ENCODE assay signal across 23 cellular contexts in the genomic region with DNA sequence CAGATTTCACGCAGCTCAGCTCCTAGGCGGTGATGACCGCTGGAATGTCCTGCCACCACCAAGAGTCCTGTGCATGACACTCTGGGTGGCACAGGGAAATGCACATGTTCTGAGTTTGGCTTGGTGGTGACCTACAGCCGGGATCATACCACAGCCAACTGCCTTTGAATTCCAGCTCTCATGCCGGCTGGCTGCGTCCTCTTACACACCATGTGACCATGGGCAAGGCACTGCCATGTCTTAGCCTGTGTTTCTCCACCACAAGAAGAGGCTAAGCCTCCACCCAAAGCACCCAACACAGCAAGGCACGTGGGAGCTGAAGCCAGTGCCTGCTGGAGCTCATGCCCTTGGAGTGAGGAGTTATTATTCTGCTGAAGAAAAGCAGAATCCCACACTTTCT.
"Had no signal": no experiment of that assay in that cellular context is flagged by ENCODE, and none has a peak within 500 bp of the region (broad histone marks: within the 10 kb centered on the region; RNA-seq: fewer than 3 reads in every experiment).

No MANE protein-coding gene starts in this region.

- H3K4me3 ChIP-seq: colonic mucosa, gastrocnemius medialis, left lung, neural progenitor cell, ovary, right lobe of liver, testis, tibial artery had no signal

- H3K27ac ChIP-seq: colonic mucosa, epithelial cell of prostate, gastrocnemius medialis, left lung, neural progenitor cell, ovary, right lobe of liver, testis, tibial artery had no signal

- ATAC-seq: esophagus mucosa; gastrocnemius medialis; left lung; naive thymus-derived CD4-positive, alpha-beta T cell; stimulated activated memory B cell treated with anti-CD40 and anti-IgM and Interleukin-4, amounts not matched to agents 10 μg/mL and 1 μg/mL and 100 μg/mL, for 72 hours; stimulated activated naive CD8-positive, alpha-beta T cell treated with anti-CD3 and anti-CD28 coated beads, Interleukin-15, Interleukin-2, amounts not matched to agents 100 U/mL and 50 U/mL, for 24 hours had no signal

- H3K36me3 ChIP-seq: colonic mucosa, gastrocnemius medialis, left lung, neural progenitor cell, ovary, right lobe of liver, tibial artery had no signal

- H3K27me3 ChIP-seq: colonic mucosa, gastrocnemius medialis, neural progenitor cell, ovary, right lobe of liver, testis had no signal

- H3K4me1 ChIP-seq: colonic mucosa, left lung, tibial artery had no signal

- H3K9me3 ChIP-seq: colonic mucosa, gastrocnemius medialis, left lung, ovary, right lobe of liver, testis, tibial artery had no signal

- DNase-seq: colonic mucosa; effector CD8-positive, alpha-beta T cell; endodermal cell; foreskin fibroblast; gastrocnemius medialis; head of caudate nucleus; kidney; mammary epithelial cell; mesendoderm; midbrain; naive thymus-derived CD4-positive, alpha-beta T cell; nucleus accumbens; ovary; stimulated activated CD4-positive, alpha-beta T cell treated with anti-CD3 and anti-CD28 coated beads, Interleukin-4, amount 100 ng/mL, for 4 hours; stimulated activated naive CD8-positive, alpha-beta T cell treated with anti-CD3 and anti-CD28 coated beads, Interleukin-15, Interleukin-2, amounts not matched to agents 100 U/mL and 50 U/mL, for 24 hours; testis; tibial artery had no signal
